ENCODE assay signal across 8 cellular contexts in genomic region chr17:39668141-39668924, GRCh38. TPM values are rescaled to one million over a fixed set of nuclear protein-coding genes. Genes with fewer than 3 reads are reported as not detected.
DNase-seq lines count a peak whose midpoint lies in the region; ATAC-seq and TF ChIP-seq lines count a peak whose summit lies in the region.

Gene PNMT (plus strand): TSS chr17:39668453. CDS start chr17:39668476, 23 bp downstream.

- TF ChIP-seq RAD21 in SK-N-SH (IDR thresholded peaks at IDR 0.05; ENCODE audit: low read length) = peak; percentile 28; the same call in 1 of the 2 replicates

- no peaks in the 10 kb centered on the region for H4K20me1 ChIP-seq in SK-N-SH (ENCODE audit: insufficient read depth)

- TF ChIP-seq POLR2A in heart left ventricle (IDR thresholded peaks at IDR 0.05) = no peak

- CTCF ChIA-PET in SK-N-SH (lab: Yijun Ruan, JAX) = interaction anchor here (0.6 to 15.8 kb wide), 21 partner anchors 10 to 309 kb away, joined by 3 to 279 read pairs (median 4); partner anchors contain the start of genes MIEN1, PGAP3, PPP1R1B and STARD3

- POLR2A ChIA-PET in SK-N-SH (lab: Yijun Ruan, JAX) = interaction anchor here (1.0 kb wide), 1 partner anchor 19 kb away, joined by 7 read pairs; the partner anchor contains the start of gene PGAP3

- H3K27ac ChIP-seq in SK-N-SH (ENCODE audit: low read depth in 2 of 2, low read length in 1 of 2) = no peak within 1 kb of the TSS
- peak within 1 kb of the TSS; percentile 85 to 99 (median 96) for H3K27ac ChIP-seq in heart left ventricle

- H3K4me2 ChIP-seq in SK-N-SH = peak within 1 kb of the TSS; percentile 43

- peak within 1 kb of the TSS; percentile 41; the same call in 1 of the 2 replicates for H2AFZ ChIP-seq in SK-N-SH (ENCODE audit: low read depth)

- no peaks in the 10 kb centered on the region for H3K79me2 ChIP-seq in SK-N-SH (ENCODE audit: insufficient read depth)

- 7% methylated on average over 42 of the region's 73 CpGs for WGBS in SK-N-SH (ENCODE audit: low lambda C conversion rate)
- WGBS in heart left ventricle, 4 donors = 2 to 3% (median 2%) methylated on average over 39 to 73 of the region's 73 CpGs

- no peaks in the 10 kb centered on the region for H3F3A ChIP-seq in SK-N-SH (replicated peaks; ENCODE audit: insufficient read depth)

- peak; percentile 68 for TF ChIP-seq CTCF in BE2C (IDR thresholded peaks at IDR 0.05; ENCODE audit: low read depth, low read length)
- TF ChIP-seq CTCF in SK-N-SH (IDR thresholded peaks at IDR 0.05) = peak; percentile 61
- TF ChIP-seq CTCF in heart left ventricle (IDR thresholded peaks at IDR 0.05) = peak; percentile 52 to 78 (median 64)

- H3K9me3 ChIP-seq in BE2C = no peaks in the 10 kb centered on the region
- no peaks in the 10 kb centered on the region for H3K9me3 ChIP-seq in SK-N-SH
- H3K9me3 ChIP-seq in heart left ventricle = no peaks in the 10 kb centered on the region

- H3K27me3 ChIP-seq in BE2C (peaks cover 15% of the 10 kb centered on the region; the same call in 1 of the 2 replicates), SK-N-SH (ENCODE audit: insufficient read depth) (no peaks in the 10 kb centered on the region), heart left ventricle (peaks cover 0 to 40% (median 11%) of the 10 kb centered on the region in 9 donors)

- H3K36me3 ChIP-seq in BE2C (no peaks in the 10 kb centered on the region), SK-N-SH (replicated peaks in 1 of 2; ENCODE audit: control insufficient read depth in 1 of 2, insufficient read depth in 2 of 2, low read length in 1 of 2) (no peaks in the 10 kb centered on the region), heart left ventricle (no peaks in the 10 kb centered on the region)

- no peaks in the 10 kb centered on the region for H3K9me2 ChIP-seq in SK-N-SH

- peaks cover 9% of the 10 kb centered on the region for H3K4me1 ChIP-seq in BE2C
- H3K4me1 ChIP-seq in SK-N-SH (ENCODE audit: control insufficient read depth in 1 of 2, insufficient read depth in 2 of 2, low read depth in 1 of 2, low read length in 1 of 2) = peaks cover 0 to 12% of the 10 kb centered on the region in 2 experiments; a peak in 1 of 4 replicates
- peaks cover 0 to 84% (median 34%) of the 10 kb centered on the region in 12 donors for H3K4me1 ChIP-seq in heart left ventricle

- peak within 1 kb of the TSS; percentile 53 for H3K4me3 ChIP-seq in BE2C (ENCODE audit: low read depth, low read length)
- peak within 1 kb of the TSS; percentile 36 to 49 for H3K4me3 ChIP-seq in SK-N-SH (ENCODE audit: low read depth in 2 of 2, low read length in 1 of 2)
- peak within 1 kb of the TSS; percentile 36 to 78 (median 64) for H3K4me3 ChIP-seq in heart left ventricle

- intact Hi-C loops in heart left ventricle (cut with DNase I) = loop anchor here in 2 of 10 donors (2.0 to 10.0 kb wide), 3 partner anchors 46 to 646 kb away; no protein-coding TSS in a partner anchor

- ATAC-seq in HG02678 (IDR thresholded peaks at IDR 0.05; ENCODE audit: unreplicated experiment) = peak; percentile 40
- ATAC-seq in heart left ventricle = peak in 1 of 4 donors; percentile 8

- TF ChIP-seq EP300 in SK-N-SH (IDR thresholded peaks at IDR 0.05; ENCODE audit: borderline replicate concordance in 1 of 2, low read depth in 1 of 2, low read length in 1 of 2) = no peak

- H3K9ac ChIP-seq in SK-N-SH = no peak within 1 kb of the TSS

- peak; percentile 88 for DNase-seq in BE2C
- peak; percentile 93 for DNase-seq in SK-N-SH
- peak; percentile 49 for DNase-seq in activated naive CD8-positive, alpha-beta T cell treated with anti-CD3 and anti-CD28 coated beads, Interleukin-2, amount 50 U/mL, for 16 hours (ENCODE audit: low read depth, low spot score)
- peak; percentile 78 to 88 (median 83) for DNase-seq in heart left ventricle
- peak; percentile 82 for DNase-seq in retina
- no peak for DNase-seq in foreskin melanocyte
- no peak for DNase-seq in NCI-H524 treated with DMSO at 0.1 percent for 48 hours (lab: John Stamatoyannopoulos, UW)

TF ChIP-seq in SK-N-SH, 30 proteins besides CTCF, POLR2A, EP300 and RAD21:
- TF ChIP-seq TAF1 (IDR thresholded peaks at IDR 0.05; ENCODE audit: borderline replicate concordance, low read depth, low read length) (peak; percentile 34; the same call in 1 of the 2 replicates), NRF1 (IDR thresholded peaks at IDR 0.05; ENCODE audit: low read depth, low read length) (0 out of 2 replicates have a peak, but pooled peaks have one; percentile 16), SMC3 (IDR thresholded peaks at IDR 0.05; ENCODE audit: low read depth, low read length) (peak; percentile 45), NFIC (IDR thresholded peaks at IDR 0.05; ENCODE audit: borderline replicate concordance) (0 out of 2 replicates have a peak, but pooled peaks have one; percentile 17), MXI1 (IDR thresholded peaks at IDR 0.05; ENCODE audit: low read depth, low read length) (peak; percentile 15; the same call in 1 of the 2 replicates), MAX (IDR thresholded peaks at IDR 0.05; ENCODE audit: low read depth) (peak; percentile 73; the same call in 1 of the 2 replicates), RFX5 (IDR thresholded peaks at IDR 0.05; ENCODE audit: low read length) (no peak), POLR2AphosphoS5 (IDR thresholded peaks at IDR 0.05; ENCODE audit: low read depth, low read length) (no peak), CHD2 (IDR thresholded peaks at IDR 0.05; ENCODE audit: low read length, partially characterized antibody) (peak; percentile 31)

RNA-seq across cellular contexts. Expression of gene PNMT, which starts in this region (rescaled TPM):
- 2.8 TPM for polyA plus RNA-seq in BE2C (2012; ENCODE audit: insufficient read depth, insufficient read length, low read depth)
- 0.05 and 0.07 TPM in 2 replicates for polyA plus RNA-seq in SK-N-SH (2012; rRNA removed)
- polyA plus RNA-seq in SK-N-SH (2012; cell fraction: cytosol; rRNA removed) = 0.03 and 0.07 TPM in 2 replicates
- polyA plus RNA-seq in SK-N-SH (2012; cell fraction: nucleus; rRNA removed) = 0.07 and 0.21 TPM in 2 replicates
- 1 to 10 TPM; 2.4 to 7.9 (median 6.0) TPM for total RNA-seq in heart left ventricle
- 10 to 100 TPM; 13.0 to 15.6 TPM for polyA plus RNA-seq in heart left ventricle

Comparison
In these comparisons a context has a peak if more than half of its experiments do, and no peak if none do; other contexts are left out.
1. RNA of gene PNMT (polyA plus RNA-seq): 13.0 to 15.6 TPM in heart left ventricle; 0.03 to 0.21 TPM in SK-N-SH; every median in the first group is over 10 times any median in the second.
2. Peak in DNase-seq, H3K4me3 ChIP-seq and H3K4me2 ChIP-seq in SK-N-SH; RNA of the gene not detected or under 1 TPM.
3. DNase-seq: peak in BE2C (single experiment), activated naive CD8-positive, alpha-beta T cell treated with anti-CD3 and anti-CD28 coated beads, Interleukin-2, amount 50 U/mL, for 16 hours (single experiment), heart left ventricle (5 of 5) and retina (single experiment); none in foreskin melanocyte (single experiment) and NCI-H524 treated with DMSO at 0.1 percent for 48 hours (single experiment).
4. H3K27ac ChIP-seq: peak in heart left ventricle (12 of 12); none in SK-N-SH (0 of 2).
5. Peak in every context shown above with its lines, with median percentiles within 50 percentile points of each other: H3K4me3 ChIP-seq and CTCF ChIP-seq.